In the genomic region with DNA sequence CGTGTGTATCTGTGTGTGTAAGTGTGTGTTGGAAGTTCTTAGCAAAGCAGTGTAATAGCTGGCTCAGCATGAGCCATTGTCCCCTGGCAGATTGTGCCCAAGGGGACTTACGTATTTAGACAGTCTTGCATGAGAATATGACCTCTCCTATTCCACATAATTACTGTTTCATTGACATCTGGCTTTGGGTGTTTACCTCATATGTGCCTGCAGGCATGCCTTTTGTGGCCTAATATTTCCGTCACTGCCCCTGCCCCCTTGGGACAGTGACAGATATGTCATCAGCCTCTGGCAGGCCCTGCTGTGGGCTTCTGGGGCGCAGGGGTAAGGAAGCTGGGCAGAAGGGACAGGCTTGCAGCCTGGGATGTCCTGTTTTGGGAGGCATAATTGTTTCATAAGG, we compare ENCODE assay signal across 8 cellular contexts.
A peak's percentile ranks its signal among the peaks of the same experiment; 100 is the strongest.
DNase-seq lines count a peak whose midpoint lies in the region; ATAC-seq and TF ChIP-seq lines count a peak whose summit lies in the region.
"Not testable (repeated sequence)": the region's sequence is repeated elsewhere in the genome, so short reads cannot be mapped to it uniquely, and the experiment has no call there.

No MANE protein-coding gene starts in this region.

- H3K36me3 Mint-ChIP-seq in T-helper 17 cell (ENCODE audit: low read depth); glutamatergic neuron (ENCODE audit: unreplicated experiment): not testable (repeated sequence)

- not testable (repeated sequence) for TF ChIP-seq EP300 in sigmoid colon (IDR thresholded peaks at IDR 0.05)

- not testable (repeated sequence) for H3K27me3 Mint-ChIP-seq in T-helper 17 cell
- H3K27me3 Mint-ChIP-seq in glutamatergic neuron (ENCODE audit: unreplicated experiment), result peaks cover 18% of the 10 kb centered on the region

- H3K27ac Mint-ChIP-seq in T-helper 17 cell, result peak overlapping the region; percentile 47
- H3K27ac Mint-ChIP-seq in glutamatergic neuron (ENCODE audit: unreplicated experiment), result peak overlapping the region; percentile 90

- H3K9me3 Mint-ChIP-seq in glutamatergic neuron (ENCODE audit: unreplicated experiment), result peaks cover 25% of the 10 kb centered on the region

- H3K4me3 ChIP-seq in BE2C (ENCODE audit: low read depth, low read length); HAP-1; right cardiac atrium (ENCODE audit: low read length); sigmoid colon: not testable (repeated sequence)

- H3K36me3 ChIP-seq in BE2C; HAP-1 (replicated peaks): not testable (repeated sequence)
- H3K36me3 ChIP-seq in sigmoid colon, result peaks cover under 1 to 67% (median 22%) of the 10 kb centered on the region in 4 donors

- ATAC-seq in T-helper 17 cell, result not testable (repeated sequence)
- peak in 1 of 2 donors; percentile 54 for ATAC-seq in right cardiac atrium

- not testable (repeated sequence) for TF ChIP-seq CTCF in BE2C (IDR thresholded peaks at IDR 0.05; ENCODE audit: low read depth, low read length); glutamatergic neuron (IDR thresholded peaks at IDR 0.05; ENCODE audit: partially characterized antibody, unreplicated experiment); sigmoid colon (IDR thresholded peaks at IDR 0.05)

- DNase-seq in BE2C (peak; percentile 74), HAP-1 (ENCODE audit: low spot score in 2 of 2) (peak; percentile 9 to 38), NCI-H146 (lab: John Stamatoyannopoulos, UW) (peak; percentile 82), NCI-H2171 (lab: John Stamatoyannopoulos, UW) (peak; percentile 11), glutamatergic neuron (peak; percentile 59), right cardiac atrium (peak in 1 of 3 donors; percentile 58), sigmoid colon (peak; percentile 53)
- DNase-seq in T-helper 17 cell, result not testable (repeated sequence)

- H3K4me1 ChIP-seq in BE2C; HAP-1; right cardiac atrium (ENCODE audit: control insufficient read depth, insufficient read depth, low read length); sigmoid colon: not testable (repeated sequence)

- H3K27ac ChIP-seq in right cardiac atrium (ENCODE audit: low read length), result peak overlapping the region; percentile 72
- H3K27ac ChIP-seq in sigmoid colon, result not testable (repeated sequence)

- H3K4me3 Mint-ChIP-seq in T-helper 17 cell, result not testable (repeated sequence)
- peak overlapping the region; percentile 72 for H3K4me3 Mint-ChIP-seq in glutamatergic neuron (ENCODE audit: unreplicated experiment)

- in situ Hi-C loops in HAP-1 (cut with MboI; ENCODE audit: low sequenced_read_pairs), result not testable (repeated sequence)

- not testable (repeated sequence) for H3K4me1 Mint-ChIP-seq in T-helper 17 cell
- H3K4me1 Mint-ChIP-seq in glutamatergic neuron (ENCODE audit: low read depth, unreplicated experiment), result peaks cover 41% of the 10 kb centered on the region

- 42% methylated on average over 4 of the region's 4 CpGs for WGBS in right cardiac atrium
- 80 to 85% methylated on average over 4 of the region's 4 CpGs for WGBS in sigmoid colon, 2 donors

- not testable (repeated sequence) for TF ChIP-seq POLR2A in sigmoid colon (IDR thresholded peaks at IDR 0.05)

- H3K9me3 ChIP-seq in BE2C; HAP-1; T-helper 17 cell (ENCODE audit: control insufficient read depth, low read length, poor library complexity, severe bottlenecking); right cardiac atrium (ENCODE audit: control insufficient read depth, low read length); sigmoid colon: not testable (repeated sequence)

- intact Hi-C loops in right cardiac atrium (cut with DNase I); sigmoid colon (cut with DNase I): not testable (repeated sequence)

- H3K27me3 ChIP-seq in BE2C; HAP-1 (ENCODE audit: low read depth); right cardiac atrium (ENCODE audit: control insufficient read depth, insufficient read depth); sigmoid colon: not testable (repeated sequence)
